ENCODE assay signal across 8 cellular contexts in genomic region chr13:44243198-44243852, GRCh38.
DNase-seq lines count a peak whose midpoint lies in the region; ATAC-seq and TF ChIP-seq lines count a peak whose summit lies in the region.

No MANE protein-coding gene starts in this region.

- no peaks in the 10 kb centered on the region for H3K36me3 ChIP-seq in BLaER1 treated with 17β-estradiol and CSF1 and Interleukin-3, amounts not matched to agents 10 nM and 100 nM

- peaks cover 0 to 20% (median 0%) of the 10 kb centered on the region in 11 experiments; a peak in 8 of 22 replicates for H3K9me3 ChIP-seq in BLaER1 treated with 17β-estradiol and CSF1 and Interleukin-3, amounts not matched to agents 10 nM and 100 nM (replicated peaks in 1 of 11)

- H3K9ac ChIP-seq in BLaER1 treated with 17β-estradiol and CSF1 and Interleukin-3, amounts not matched to agents 10 nM and 100 nM, result peak overlapping the region in 9 of 11 experiments; percentile 29 to 89 (median 61); a peak in 17 of 22 replicates

- H3K27me3 Mint-ChIP-seq in type B pancreatic cell, result peaks cover 8% of the 10 kb centered on the region

- H3K27ac ChIP-seq in BLaER1 treated with 17β-estradiol and CSF1 and Interleukin-3, amounts not matched to agents 10 nM and 100 nM, result peak overlapping the region in 10 of 11 experiments; percentile 35 to 99 (median 74); a peak in 19 of 22 replicates
- H3K27ac ChIP-seq in layer of hippocampus (ENCODE audit: low read depth, low read length), result peak overlapping the region; percentile 80

- peak; percentile 78 for DNase-seq in NCI-H460 (ENCODE audit: extremely low read depth, low read depth)
- DNase-seq in astrocyte of the hippocampus (ENCODE audit: low read depth, low spot score), result peak; percentile 93
- no peak for DNase-seq in type B pancreatic cell (ENCODE audit: extremely low spot score, unreplicated experiment)
- DNase-seq in NCI-H1417 treated with DMSO at 0.1 percent for 48 hours (lab: John Stamatoyannopoulos, UW), result no peak

- H3K36me3 Mint-ChIP-seq in type B pancreatic cell, result peaks cover 5% of the 10 kb centered on the region

- ATAC-seq in GM19395 (IDR thresholded peaks at IDR 0.05; ENCODE audit: unreplicated experiment) (peak; percentile 58), HG03159 (IDR thresholded peaks at IDR 0.05; ENCODE audit: unreplicated experiment) (no peak)

- TF ChIP-seq CTCF in type B pancreatic cell (conservative IDR thresholded peaks at IDR 0.05), result peak; percentile 55

- H3K27ac Mint-ChIP-seq in type B pancreatic cell, result peak overlapping the region; percentile 59

- H4K20me1 ChIP-seq in BLaER1 treated with 17β-estradiol and CSF1 and Interleukin-3, amounts not matched to agents 10 nM and 100 nM, result no peaks in the 10 kb centered on the region

- peak overlapping the region; percentile 40 to 90 (median 74) for H3K4me2 ChIP-seq in BLaER1 treated with 17β-estradiol and CSF1 and Interleukin-3, amounts not matched to agents 10 nM and 100 nM

- H3K4me3 ChIP-seq in BLaER1 treated with 17β-estradiol and CSF1 and Interleukin-3, amounts not matched to agents 10 nM and 100 nM, result peak overlapping the region in 1 of 10 experiments; percentile 38; a peak in 1 of 20 replicates

- H3K4me3 Mint-ChIP-seq in type B pancreatic cell, result no peak overlapping the region

- H3K4me1 ChIP-seq in BLaER1 treated with 17β-estradiol and CSF1 and Interleukin-3, amounts not matched to agents 10 nM and 100 nM, result peaks cover 38 to 77% (median 61%) of the 10 kb centered on the region in 10 experiments

- H3K9me3 Mint-ChIP-seq in type B pancreatic cell, result peaks cover 9% of the 10 kb centered on the region

- peaks cover 13% of the 10 kb centered on the region for H3K4me1 Mint-ChIP-seq in type B pancreatic cell (ENCODE audit: unreplicated experiment)

- no peaks in the 10 kb centered on the region for H3K27me3 ChIP-seq in BLaER1 treated with 17β-estradiol and CSF1 and Interleukin-3, amounts not matched to agents 10 nM and 100 nM
- no peaks in the 10 kb centered on the region for H3K27me3 ChIP-seq in layer of hippocampus (ENCODE audit: control insufficient read depth, insufficient read depth, low read length)

Comparison
In these comparisons a context has a peak if more than half of its experiments do, and no peak if none do; other contexts are left out.
1. DNase-seq: peak in NCI-H460 (single experiment) and astrocyte of the hippocampus (single experiment); none in type B pancreatic cell (single experiment) and NCI-H1417 treated with DMSO at 0.1 percent for 48 hours (single experiment).